1 cellular context compared by ENCODE assay signal in the genomic region with DNA sequence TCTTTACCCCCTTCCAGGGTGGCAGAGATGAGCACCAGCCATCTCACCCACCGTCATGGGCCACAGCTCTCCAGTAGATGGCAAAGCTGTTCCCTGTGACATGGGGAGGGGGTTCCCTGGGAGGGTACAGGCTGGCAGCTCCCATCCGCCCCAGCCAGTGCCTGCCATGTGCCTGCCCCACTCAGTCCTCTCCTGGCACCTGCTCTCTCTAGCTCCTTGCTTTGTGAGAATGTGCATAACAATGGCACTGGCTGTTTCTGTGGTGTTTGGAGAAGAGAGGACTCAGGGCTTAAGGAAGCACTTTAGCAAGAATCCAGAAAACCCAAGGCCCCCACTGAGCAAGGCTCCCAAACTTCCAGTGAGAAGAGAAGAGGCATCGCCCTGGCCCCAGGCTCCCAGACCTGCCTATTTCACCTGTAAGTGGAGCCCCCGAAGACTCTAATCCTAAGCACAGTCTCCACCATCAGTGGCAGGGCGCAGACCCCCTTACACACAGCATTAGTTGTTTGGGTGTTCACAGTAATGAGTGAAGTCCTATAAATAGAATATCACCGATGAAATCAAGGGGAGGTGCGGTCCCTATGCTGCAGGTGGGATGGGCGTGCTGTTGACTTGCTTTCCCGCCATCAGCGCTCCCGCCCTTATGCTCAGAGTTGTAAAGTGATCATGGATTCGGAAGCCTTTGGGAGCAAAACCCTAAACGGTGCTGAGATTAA.
A peak's percentile ranks its signal among the peaks of the same experiment; 100 is the strongest.
TF ChIP-seq lines count a peak whose summit lies in the region.

No MANE protein-coding gene starts in this region.

TF ChIP-seq in GM23338, 12 proteins besides CTCF, POLR2A, EP300 and RAD21 (continued from another document):
- peak; percentile 73 for TF ChIP-seq ZNF462 (CRISPR knock-in tag; IDR thresholded peaks at IDR 0.05)
